In genomic region chr6:89487864-89488263, GRCh38 we compare ENCODE assay signal across 23 cellular contexts. TPM values are rescaled to one million over a fixed set of nuclear protein-coding genes. Genes with fewer than 3 reads are reported as not detected.
DNase-seq lines count a peak whose midpoint lies in the region; ATAC-seq lines count a peak whose summit lies in the region.
"Had no signal": no experiment of that assay in that cellular context is flagged by ENCODE, and none has a peak within 500 bp of the region (broad histone marks: within the 10 kb centered on the region; RNA-seq: fewer than 3 reads in every experiment).

No MANE protein-coding gene starts in this region.

- H3K4me3 Mint-ChIP-seq in T-helper 17 cell = no peak overlapping the region
- H3K4me3 Mint-ChIP-seq: CD8-positive, alpha-beta T cell; dendritic cell treated with granulocyte-macrophage colony-stimulating factor and Interleukin-4, amounts not matched to agents 40 ng/mL and 50 ng/mL, for 4 days had no signal

- H3K27ac Mint-ChIP-seq in T-helper 17 cell = no peak overlapping the region
- H3K27ac Mint-ChIP-seq: CD8-positive, alpha-beta T cell; dendritic cell treated with granulocyte-macrophage colony-stimulating factor and Interleukin-4, amounts not matched to agents 40 ng/mL and 50 ng/mL, for 4 days had no signal

- H3K9me3 ChIP-seq in T-helper 17 cell (ENCODE audit: control insufficient read depth, low read length, poor library complexity, severe bottlenecking) = no peaks in the 10 kb centered on the region
- H3K9me3 ChIP-seq: adrenal gland, neutrophil, stomach had no signal

- no peak for ATAC-seq in GM21825 (IDR thresholded peaks at IDR 0.05; ENCODE audit: unreplicated experiment)
- no peak for ATAC-seq in HG03045 (IDR thresholded peaks at IDR 0.05; ENCODE audit: unreplicated experiment)
- ATAC-seq in T-helper 17 cell = no peak
- ATAC-seq: CD8-positive, alpha-beta T cell had no signal

- peaks cover 2% of the 10 kb centered on the region for H3K36me3 Mint-ChIP-seq in T-helper 17 cell (ENCODE audit: low read depth)
- H3K36me3 Mint-ChIP-seq: CD8-positive, alpha-beta T cell had no signal

- peaks cover 17% of the 10 kb centered on the region for H3K27me3 Mint-ChIP-seq in T-helper 17 cell
- H3K27me3 Mint-ChIP-seq: dendritic cell treated with granulocyte-macrophage colony-stimulating factor and Interleukin-4, amounts not matched to agents 40 ng/mL and 50 ng/mL, for 4 days had no signal

- peaks cover 3% of the 10 kb centered on the region for H3K4me1 Mint-ChIP-seq in T-helper 17 cell

- DNase-seq in NCI-H1417 (lab: John Stamatoyannopoulos, UW) (peak in 2 of 3 experiments; percentile 21 to 23), NCI-H1417 treated with DMSO at 0.1 percent for 48 hours (lab: John Stamatoyannopoulos, UW) (no peak), DMS79 (lab: John Stamatoyannopoulos, UW) (peak; percentile 49), NCI-H2196 treated with DMSO at 0.1 percent for 48 hours (lab: John Stamatoyannopoulos, UW; ENCODE audit: unreplicated experiment) (peak; percentile 62), cerebellum (ENCODE audit: low spot score) (peak; percentile 46), T-helper 17 cell (no peak)
- DNase-seq: 8988T; activated CD4-positive, alpha-beta T cell treated with anti-CD3 and anti-CD28 coated beads, Interleukin-2, amount 50 U/mL, for 4 hours; activated gamma-delta T cell treated with Interleukin-2 at 50 U/mL for 16 hours; AML-193; CD8-positive, alpha-beta T cell; GM23248; kidney glomerular epithelial cell; NCI-H1048; small intestine; stimulated activated CD4-positive, alpha-beta T cell treated with anti-CD3 and anti-CD28 coated beads, Interleukin-4, amount 100 ng/mL, for 24 hours; stomach; trophoblast cell had no signal

RNA-seq across cellular contexts. Expression of gene ANKRD6, which starts 54.9 kb away (rescaled TPM):
- total RNA-seq in cerebellum (44.1 TPM), T-helper 17 cell (1 to 10 TPM; 3.8 to 7.9 TPM)

Comparison
In these comparisons a context has a peak if more than half of its experiments do, and no peak if none do; other contexts are left out.
1. DNase-seq: peak in NCI-H1417 (2 of 3), DMS79 (single experiment), NCI-H2196 treated with DMSO at 0.1 percent for 48 hours (single experiment) and cerebellum (single experiment); none in NCI-H1417 treated with DMSO at 0.1 percent for 48 hours (single experiment) and T-helper 17 cell (0 of 3).